In genomic region chr17:30238387-30239088, GRCh38 we compare ENCODE assay signal across 1 cellular context.
TF ChIP-seq lines count a peak whose summit lies in the region.

No MANE protein-coding gene starts in this region.

TF ChIP-seq in HepG2, 621 proteins besides CTCF, POLR2A, EP300 and RAD21 (continued from another document and continues in another):
- no peak for TF ChIP-seq RNF219 (CRISPR knock-in tag; IDR thresholded peaks at IDR 0.05)
- TF ChIP-seq NFE2L1 (CRISPR knock-in tag; IDR thresholded peaks at IDR 0.05; ENCODE audit: borderline replicate concordance): no peak
- no peak for TF ChIP-seq KLF12 (CRISPR knock-in tag; IDR thresholded peaks at IDR 0.05; ENCODE audit: borderline replicate concordance)
- TF ChIP-seq CHD4 (IDR thresholded peaks at IDR 0.05; ENCODE audit: borderline replicate concordance, low read length): no peak
- TF ChIP-seq ZNF768 (CRISPR knock-in tag; IDR thresholded peaks at IDR 0.05): peak; percentile 48; the same call in 1 of the 2 replicates
- TF ChIP-seq MXD4 (CRISPR knock-in tag; IDR thresholded peaks at IDR 0.05): no peak
- TF ChIP-seq ZNF44 (CRISPR knock-in tag; IDR thresholded peaks at IDR 0.05): no peak
- TF ChIP-seq LRRFIP1 (CRISPR knock-in tag; conservative IDR thresholded peaks at IDR 0.05): no peak
- TF ChIP-seq ZSCAN25 (CRISPR knock-in tag; IDR thresholded peaks at IDR 0.05): peak; percentile 38; the same call in 1 of the 2 replicates
- TF ChIP-seq ZBTB33 (CRISPR knock-in tag; IDR thresholded peaks at IDR 0.05): 0 out of 2 replicates have a peak, but pooled peaks have one; percentile 21
- no peak for TF ChIP-seq HOXA5 (CRISPR knock-in tag; IDR thresholded peaks at IDR 0.05)
- no peak for TF ChIP-seq ZNF776 (CRISPR knock-in tag; IDR thresholded peaks at IDR 0.05)
- no peak for TF ChIP-seq ZFYVE20 (CRISPR knock-in tag; IDR thresholded peaks at IDR 0.05; ENCODE audit: borderline replicate concordance, low read depth)
- no peak for TF ChIP-seq ZBTB43 (CRISPR knock-in tag; conservative IDR thresholded peaks at IDR 0.05)
- peak; percentile 20 for TF ChIP-seq XRCC5 (optimal IDR thresholded peaks at IDR 0.05; ENCODE audit: low read length)
- no peak for TF ChIP-seq CBX5 (CRISPR knock-in tag; IDR thresholded peaks at IDR 0.05; ENCODE audit: borderline replicate concordance)
- TF ChIP-seq BORCS8-MEF2B (CRISPR knock-in tag; IDR thresholded peaks at IDR 0.05): no peak
- no peak for TF ChIP-seq ZNF281 (CRISPR knock-in tag; IDR thresholded peaks at IDR 0.05; ENCODE audit: borderline replicate concordance)
- no peak for TF ChIP-seq NKX3-1 (CRISPR knock-in tag; IDR thresholded peaks at IDR 0.05)
- TF ChIP-seq JDP2 (CRISPR knock-in tag; IDR thresholded peaks at IDR 0.05; ENCODE audit: borderline replicate concordance): no peak
- TF ChIP-seq POLR2AphosphoS5 (IDR thresholded peaks at IDR 0.05; ENCODE audit: low read depth, low read length): no peak
- TF ChIP-seq FOXA3 (CRISPR knock-in tag; IDR thresholded peaks at IDR 0.05): no peak
- no peak for TF ChIP-seq HNRNPH1 (optimal IDR thresholded peaks at IDR 0.05; ENCODE audit: low read depth, low read length)
- TF ChIP-seq JUN (CRISPR knock-in tag; IDR thresholded peaks at IDR 0.05): no peak
- no peak; the same call in 1 of the 2 replicates for TF ChIP-seq ZFX (CRISPR knock-in tag; IDR thresholded peaks at IDR 0.05; ENCODE audit: low read depth)
- no peak for TF ChIP-seq DZIP1 (CRISPR knock-in tag; IDR thresholded peaks at IDR 0.05)
- no peak for TF ChIP-seq CREB3 (CRISPR knock-in tag; IDR thresholded peaks at IDR 0.05)
- TF ChIP-seq ELF4 (CRISPR knock-in tag; IDR thresholded peaks at IDR 0.05; ENCODE audit: borderline replicate concordance): no peak
- no peak for TF ChIP-seq ZNF34 (CRISPR knock-in tag; IDR thresholded peaks at IDR 0.05; ENCODE audit: borderline replicate concordance)
- no peak for TF ChIP-seq HNRNPK (IDR thresholded peaks at IDR 0.05; ENCODE audit: low read depth, low read length, poor library complexity, severe bottlenecking)
- no peak for TF ChIP-seq ATF1 (CRISPR knock-in tag; IDR thresholded peaks at IDR 0.05)
- TF ChIP-seq HDAC6 (IDR thresholded peaks at IDR 0.05; ENCODE audit: low read depth, low read length): no peak
- no peak for TF ChIP-seq ZNF720 (CRISPR knock-in tag; IDR thresholded peaks at IDR 0.05)
- no peak for TF ChIP-seq RCOR2 (CRISPR knock-in tag; IDR thresholded peaks at IDR 0.05)
- TF ChIP-seq GRHL1 (CRISPR knock-in tag; conservative IDR thresholded peaks at IDR 0.05): no peak
- no peak for TF ChIP-seq ZNF800 (CRISPR knock-in tag; IDR thresholded peaks at IDR 0.05)
- TF ChIP-seq ZSCAN12 (CRISPR knock-in tag; IDR thresholded peaks at IDR 0.05): no peak
- TF ChIP-seq NR1H2 (CRISPR knock-in tag; IDR thresholded peaks at IDR 0.05; ENCODE audit: borderline replicate concordance, low read depth): no peak
- no peak for TF ChIP-seq HDAC1 (CRISPR knock-in tag; IDR thresholded peaks at IDR 0.05)
- TF ChIP-seq MIER3 (CRISPR knock-in tag; IDR thresholded peaks at IDR 0.05; ENCODE audit: borderline replicate concordance): no peak
- TF ChIP-seq ZBTB39 (CRISPR knock-in tag; IDR thresholded peaks at IDR 0.05): no peak
- no peak for TF ChIP-seq THYN1 (CRISPR knock-in tag; IDR thresholded peaks at IDR 0.05; ENCODE audit: borderline replicate concordance, low read depth)
- TF ChIP-seq PLRG1 (conservative IDR thresholded peaks at IDR 0.05): no peak
